1 cellular context compared by ENCODE assay signal in genomic region chr22:22022255-22022840, GRCh38.
TF ChIP-seq lines count a peak whose summit lies in the region.

No MANE protein-coding gene starts in this region.

TF ChIP-seq in GM12878, 131 proteins besides CTCF, POLR2A, EP300 and RAD21 (continued from another document):
- TF ChIP-seq, protein P1, sequence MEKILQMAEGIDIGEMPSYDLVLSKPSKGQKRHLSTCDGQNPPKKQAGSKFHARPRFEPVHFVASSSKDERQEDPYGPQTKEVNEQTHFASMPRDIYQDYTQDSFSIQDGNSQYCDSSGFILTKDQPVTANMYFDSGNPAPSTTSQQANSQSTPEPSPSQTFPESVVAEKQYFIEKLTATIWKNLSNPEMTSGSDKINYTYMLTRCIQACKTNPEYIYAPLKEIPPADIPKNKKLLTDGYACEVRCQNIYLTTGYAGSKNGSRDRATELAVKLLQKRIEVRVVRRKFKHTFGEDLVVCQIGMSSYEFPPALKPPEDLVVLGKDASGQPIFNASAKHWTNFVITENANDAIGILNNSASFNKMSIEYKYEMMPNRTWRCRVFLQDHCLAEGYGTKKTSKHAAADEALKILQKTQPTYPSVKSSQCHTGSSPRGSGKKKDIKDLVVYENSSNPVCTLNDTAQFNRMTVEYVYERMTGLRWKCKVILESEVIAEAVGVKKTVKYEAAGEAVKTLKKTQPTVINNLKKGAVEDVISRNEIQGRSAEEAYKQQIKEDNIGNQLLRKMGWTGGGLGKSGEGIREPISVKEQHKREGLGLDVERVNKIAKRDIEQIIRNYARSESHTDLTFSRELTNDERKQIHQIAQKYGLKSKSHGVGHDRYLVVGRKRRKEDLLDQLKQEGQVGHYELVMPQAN (conservative IDR thresholded peaks at IDR 0.05): no peak
TF ChIP-seq in GM12878: peak in this region for 0.
